Comparison of ENCODE assay signal across 15 cellular contexts in genomic region chr1:211285196-211285595, GRCh38. TPM values are rescaled to one million over a fixed set of nuclear protein-coding genes. Genes with fewer than 3 reads are reported as not detected.
DNase-seq lines count a peak whose midpoint lies in the region; ATAC-seq and TF ChIP-seq lines count a peak whose summit lies in the region.
"Had no signal": no experiment of that assay in that cellular context is flagged by ENCODE, and none has a peak within 500 bp of the region (broad histone marks: within the 10 kb centered on the region; RNA-seq: fewer than 3 reads in every experiment).

No MANE protein-coding gene starts in this region.

- intact Hi-C loops in MCF 10A (cut with micrococcal nuclease) = no loop called here
- intact Hi-C loops in mammary epithelial cell (cut with micrococcal nuclease) = no loop called here
- intact Hi-C loops in activated T-helper 1 cell treated with anti-CD3 and anti-CD28 coated beads, Interleukin-12 subunit alpha, Interleukin-12 subunit beta, Interleukin-2, Interleukin-4 antibody, amounts not matched to agents 30 ng/mL and 10 ng/mL and 1 ng/mL, durations not matched to agents 14 hours and 24 hours and 36 hours (cut with micrococcal nuclease) = no loop called here
- intact Hi-C loops in aorta (cut with DNase I) = no loop called here

- H3K36me3 ChIP-seq in mammary epithelial cell (ENCODE audit: insufficient read depth, low read length) = peaks cover 24% of the 10 kb centered on the region
- H3K36me3 ChIP-seq in fibroblast of lung (ENCODE audit: control insufficient read depth, insufficient read depth, low read length) = peaks cover 1% of the 10 kb centered on the region
- H3K36me3 ChIP-seq in aorta (ENCODE audit: control insufficient read depth in 1 of 2, insufficient read depth in 2 of 2, low read length in 1 of 2) = peaks cover 2 to 6% of the 10 kb centered on the region in 2 donors

- TF ChIP-seq CTCF in MCF 10A (IDR thresholded peaks at IDR 0.05; ENCODE audit: unreplicated experiment) = no peak
- no peak for TF ChIP-seq CTCF in mammary epithelial cell (conservative IDR thresholded peaks at IDR 0.05 in 1 of 2, IDR thresholded peaks at IDR 0.05 in 1 of 2; ENCODE audit: extremely low read depth in 1 of 2, insufficient read depth in 1 of 2, low read depth in 1 of 2, low read length in 2 of 2)
- no peak for TF ChIP-seq CTCF in fibroblast of lung (conservative IDR thresholded peaks at IDR 0.05 in 1 of 2, IDR thresholded peaks at IDR 0.05 in 1 of 2; ENCODE audit: low read depth in 1 of 2, low read length in 2 of 2)

- 85% methylated on average over 4 of the region's 4 CpGs for WGBS in mammary epithelial cell (ENCODE audit: low coverage, missing lambda C conversion rate)
- WGBS in aorta, 2 donors = 76 to 81% methylated on average over 4 of the region's 4 CpGs

- H3K4me3 ChIP-seq in mammary epithelial cell (replicated peaks in 1 of 3; ENCODE audit: insufficient read depth in 1 of 3, low read depth in 2 of 3, low read length in 3 of 3) (no peak overlapping the region), fibroblast of lung (replicated peaks in 1 of 4; ENCODE audit: control extremely low read depth in 1 of 4, insufficient read depth in 1 of 4, low read depth in 3 of 4, low read length in 4 of 4) (no peak overlapping the region), aorta (ENCODE audit: low read length in 2 of 2) (no peak overlapping the region)

- peaks cover 67% of the 10 kb centered on the region for H3K36me3 Mint-ChIP-seq in MCF 10A (ENCODE audit: insufficient read depth, unreplicated experiment)
- H3K36me3 Mint-ChIP-seq in activated T-helper 1 cell treated with anti-CD3 and anti-CD28 coated beads, Interleukin-12 subunit alpha, Interleukin-12 subunit beta, Interleukin-2, Interleukin-4 antibody, amounts not matched to agents 30 ng/mL and 10 ng/mL and 1 ng/mL, durations not matched to agents 14 hours and 24 hours and 36 hours (ENCODE audit: low read depth) = peaks cover 36% of the 10 kb centered on the region

- ATAC-seq in aorta (ENCODE audit: low FRiP score) = no peak
- ATAC-seq in GM21526 (IDR thresholded peaks at IDR 0.05; ENCODE audit: low FRiP score, unreplicated experiment) = no peak

- BruUV-seq in MCF 10A (replicated peaks; lab: Mats Ljungman, UMichigan) (no TSS peak), mammary epithelial cell (replicated peaks; lab: Mats Ljungman, UMichigan) (no TSS peak)

- no peak overlapping the region for H3K9ac ChIP-seq in mammary epithelial cell (ENCODE audit: insufficient read depth, low read length)
- no peak overlapping the region for H3K9ac ChIP-seq in fibroblast of lung (ENCODE audit: insufficient read depth, low read length)

- H3K79me2 ChIP-seq in mammary epithelial cell (ENCODE audit: insufficient read depth, low read length) (peaks cover 6% of the 10 kb centered on the region), fibroblast of lung (ENCODE audit: control insufficient read depth, insufficient read depth, low read length) (no peaks in the 10 kb centered on the region)

- CTCF ChIA-PET in MCF 10A (lab: Yijun Ruan, JAX) = interaction anchor here (0.9 to 1.6 kb wide), 6 partner anchors 27 to 633 kb away, joined by 3 to 6 read pairs (median 4); no protein-coding TSS in a partner anchor
- CTCF ChIA-PET in mammary epithelial cell (lab: Charles Lee; ENCODE audit: low non-redundant PET) = no interaction called here

- H3K4me2 ChIP-seq in mammary epithelial cell (ENCODE audit: insufficient read depth, low read depth, low read length) (no peak overlapping the region), fibroblast of lung (ENCODE audit: extremely low read depth, insufficient read depth, low read length) (no peak overlapping the region)

- in situ Hi-C loops in mammary epithelial cell (cut with MboI; ENCODE audit: low sequenced_read_pairs in 2 of 2) = no loop called here

- H3K27ac Mint-ChIP-seq in MCF 10A (ENCODE audit: low read depth, unreplicated experiment) = peak overlapping the region; percentile 1
- H3K27ac Mint-ChIP-seq in activated T-helper 1 cell treated with anti-CD3 and anti-CD28 coated beads, Interleukin-12 subunit alpha, Interleukin-12 subunit beta, Interleukin-2, Interleukin-4 antibody, amounts not matched to agents 30 ng/mL and 10 ng/mL and 1 ng/mL, durations not matched to agents 14 hours and 24 hours and 36 hours = peak overlapping the region; percentile 12

- H3K4me3 Mint-ChIP-seq in MCF 10A (ENCODE audit: unreplicated experiment) = no peak overlapping the region
- no peak overlapping the region for H3K4me3 Mint-ChIP-seq in activated T-helper 1 cell treated with anti-CD3 and anti-CD28 coated beads, Interleukin-12 subunit alpha, Interleukin-12 subunit beta, Interleukin-2, Interleukin-4 antibody, amounts not matched to agents 30 ng/mL and 10 ng/mL and 1 ng/mL, durations not matched to agents 14 hours and 24 hours and 36 hours
- H3K4me3 Mint-ChIP-seq: CD4-positive, CD25-positive, alpha-beta regulatory T cell had no signal

- dilution Hi-C loops in mammary epithelial cell (cut with HindIII; ENCODE audit: low sequenced_read_pairs) = no loop called here

- H3K27me3 ChIP-seq in mammary epithelial cell (ENCODE audit: insufficient read depth, low read length) = no peaks in the 10 kb centered on the region
- H3K27me3 ChIP-seq in fibroblast of lung (ENCODE audit: control insufficient read depth, insufficient read depth, low read length) = no peaks in the 10 kb centered on the region
- no peaks in the 10 kb centered on the region for H3K27me3 ChIP-seq in aorta (ENCODE audit: control insufficient read depth in 1 of 2, insufficient read depth in 2 of 2, low read length in 1 of 2)

- H3K4me1 ChIP-seq in mammary epithelial cell (ENCODE audit: insufficient read depth, low read length) (no peaks in the 10 kb centered on the region), fibroblast of lung (ENCODE audit: control insufficient read depth, extremely low read depth, insufficient read depth, low read length) (no peaks in the 10 kb centered on the region), aorta (ENCODE audit: control insufficient read depth in 1 of 2, insufficient read depth in 2 of 2, low read length in 2 of 2) (no peaks in the 10 kb centered on the region)

- POLR2A ChIA-PET in MCF 10A (lab: Yijun Ruan, JAX) = interaction anchor here (0.5 to 4.5 kb wide), 8 partner anchors 9 to 1003 kb away, joined by 3 to 15 read pairs (median 4); no protein-coding TSS in a partner anchor

- DNase-seq in MCF 10A (ENCODE audit: unreplicated experiment) (no peak), mammary epithelial cell (no peak), fibroblast of lung (ENCODE audit: low read depth in 2 of 2) (peak; percentile 14 to 85), stromal cell of bone marrow (ENCODE audit: low read depth) (peak; percentile 85), aorta (no peak), NCI-H2081 (lab: John Stamatoyannopoulos, UW) (no peak)
- DNase-seq in activated T-helper 1 cell treated with anti-CD3 and anti-CD28 coated beads, Interleukin-12 subunit alpha, Interleukin-12 subunit beta, Interleukin-2, Interleukin-4 antibody, amounts not matched to agents 30 ng/mL and 10 ng/mL and 1 ng/mL, durations not matched to agents 14 hours and 24 hours and 36 hours (ENCODE audit: low spot score) = no peak
- DNase-seq: CD4-positive, CD25-positive, alpha-beta regulatory T cell; DMS79 treated with DMSO at 0.1 percent for 48 hours; Kasumi-1; NCI-H1436 treated with DMSO at 0.1 percent for 48 hours; NCI-H2081 treated with DMSO at 0.1 percent for 48 hours; NCI-H524; SIG-M5 had no signal

- no peaks in the 10 kb centered on the region for H3K27me3 Mint-ChIP-seq in MCF 10A (ENCODE audit: insufficient read depth, unreplicated experiment)
- H3K27me3 Mint-ChIP-seq in activated T-helper 1 cell treated with anti-CD3 and anti-CD28 coated beads, Interleukin-12 subunit alpha, Interleukin-12 subunit beta, Interleukin-2, Interleukin-4 antibody, amounts not matched to agents 30 ng/mL and 10 ng/mL and 1 ng/mL, durations not matched to agents 14 hours and 24 hours and 36 hours (ENCODE audit: insufficient read depth) = no peaks in the 10 kb centered on the region
- H3K27me3 Mint-ChIP-seq: CD4-positive, CD25-positive, alpha-beta regulatory T cell had no signal

- H3K9me3 Mint-ChIP-seq in MCF 10A (ENCODE audit: unreplicated experiment) = no peaks in the 10 kb centered on the region
- no peaks in the 10 kb centered on the region for H3K9me3 Mint-ChIP-seq in activated T-helper 1 cell treated with anti-CD3 and anti-CD28 coated beads, Interleukin-12 subunit alpha, Interleukin-12 subunit beta, Interleukin-2, Interleukin-4 antibody, amounts not matched to agents 30 ng/mL and 10 ng/mL and 1 ng/mL, durations not matched to agents 14 hours and 24 hours and 36 hours
- H3K9me3 Mint-ChIP-seq: CD4-positive, CD25-positive, alpha-beta regulatory T cell had no signal

- H4K20me1 ChIP-seq in mammary epithelial cell (ENCODE audit: insufficient read depth, low read length) = no peaks in the 10 kb centered on the region
- H4K20me1 ChIP-seq in fibroblast of lung (ENCODE audit: control insufficient read depth, extremely low read depth, insufficient read depth, low read length) = no peaks in the 10 kb centered on the region

- H3K9me3 ChIP-seq in mammary epithelial cell (replicated peaks; ENCODE audit: insufficient read depth, low read length) = no peaks in the 10 kb centered on the region
- H3K9me3 ChIP-seq in fibroblast of lung (ENCODE audit: control insufficient read depth, insufficient read depth, low read depth, low read length) = no peaks in the 10 kb centered on the region
- no peaks in the 10 kb centered on the region for H3K9me3 ChIP-seq in aorta (ENCODE audit: control insufficient read depth, low read length)

- H3K27ac ChIP-seq in mammary epithelial cell (ENCODE audit: insufficient read depth, low read depth, low read length) (no peak overlapping the region), fibroblast of lung (ENCODE audit: insufficient read depth, low read length) (no peak overlapping the region), aorta (ENCODE audit: low read depth in 1 of 2, low read length in 2 of 2) (no peak overlapping the region)

- H3K4me1 Mint-ChIP-seq in MCF 10A (ENCODE audit: insufficient read depth, unreplicated experiment) = peaks cover 7% of the 10 kb centered on the region
- H3K4me1 Mint-ChIP-seq in activated T-helper 1 cell treated with anti-CD3 and anti-CD28 coated beads, Interleukin-12 subunit alpha, Interleukin-12 subunit beta, Interleukin-2, Interleukin-4 antibody, amounts not matched to agents 30 ng/mL and 10 ng/mL and 1 ng/mL, durations not matched to agents 14 hours and 24 hours and 36 hours (ENCODE audit: low read depth) = no peaks in the 10 kb centered on the region

- H2AFZ ChIP-seq in mammary epithelial cell (ENCODE audit: low read depth, low read length) = no peak overlapping the region
- H2AFZ ChIP-seq in fibroblast of lung (ENCODE audit: low read length) = no peak overlapping the region

RNA-seq across cellular contexts. Expression of gene RCOR3, which starts 26.0 kb away (rescaled TPM):
- total RNA-seq in MCF 10A (2022) (70.1 and 70.3 TPM in 2 replicates), mammary epithelial cell (10 to 100 TPM; 32.8 to 34.5 TPM), fibroblast of lung (17.5 and 24.9 TPM in 2 replicates), aorta (10 to 100 TPM; 52.4 to 70.7 TPM)
- polyA plus RNA-seq in mammary epithelial cell (16.1 TPM), fibroblast of lung (28.0 and 38.1 TPM in 2 replicates), aorta (10 to 100 TPM; 12.5 to 29.4 TPM)
- polyA minus RNA-seq in mammary epithelial cell (9.7 TPM), fibroblast of lung (ENCODE audit: low replicate concordance) (11.6 and 12.7 TPM in 2 replicates)
- total RNA-seq in activated T-helper 1 cell treated with anti-CD3 and anti-CD28 coated beads, Interleukin-12 subunit alpha, Interleukin-12 subunit beta, Interleukin-2, Interleukin-4 antibody, amounts not matched to agents 30 ng/mL and 10 ng/mL and 1 ng/mL, durations not matched to agents 14 hours and 24 hours and 36 hours = 40.5 and 41.0 TPM in 2 replicates
- 20.6 and 24.4 TPM in 2 replicates for polyA plus RNA-seq in fibroblast of lung (2012)

RNA-seq across cellular contexts. Expression of gene TRAF5, which starts 41.4 kb away (rescaled TPM):
- total RNA-seq in MCF 10A (2022) (16.0 and 17.8 TPM in 2 replicates), mammary epithelial cell (1 to 10 TPM; 2.2 to 9.0 TPM), fibroblast of lung (12.1 and 13.5 TPM in 2 replicates), aorta (10 to 100 TPM; 51.5 to 54.9 TPM)
- polyA plus RNA-seq in mammary epithelial cell (1.7 TPM), fibroblast of lung (8.6 and 20.9 TPM in 2 replicates), aorta (10 to 100 TPM in 1 of 2 donors, 1 to 10 TPM in 1; 9.0 to 59.5 TPM)
- polyA minus RNA-seq in mammary epithelial cell (2.5 TPM), fibroblast of lung (ENCODE audit: low replicate concordance) (10.4 and 23.1 TPM in 2 replicates)
- total RNA-seq in activated T-helper 1 cell treated with anti-CD3 and anti-CD28 coated beads, Interleukin-12 subunit alpha, Interleukin-12 subunit beta, Interleukin-2, Interleukin-4 antibody, amounts not matched to agents 30 ng/mL and 10 ng/mL and 1 ng/mL, durations not matched to agents 14 hours and 24 hours and 36 hours = 54.3 and 57.2 TPM in 2 replicates
- polyA plus RNA-seq in fibroblast of lung (2012) = 4.4 and 11.7 TPM in 2 replicates

Comparison
In these comparisons a context has a peak if more than half of its experiments do, and no peak if none do; other contexts are left out.
1. DNase-seq: peak in fibroblast of lung (2 of 2) and stromal cell of bone marrow (single experiment); none in MCF 10A (single experiment), mammary epithelial cell (single experiment), activated T-helper 1 cell treated with anti-CD3 and anti-CD28 coated beads, Interleukin-12 subunit alpha, Interleukin-12 subunit beta, Interleukin-2, Interleukin-4 antibody, amounts not matched to agents 30 ng/mL and 10 ng/mL and 1 ng/mL, durations not matched to agents 14 hours and 24 hours and 36 hours (single experiment), aorta (0 of 2) and NCI-H2081 (0 of 2).